ENCODE assay signal across 12 cellular contexts in genomic region chr17:17121162-17121561, GRCh38.
DNase-seq lines count a peak whose midpoint lies in the region; ATAC-seq and TF ChIP-seq lines count a peak whose summit lies in the region.
"Had no signal": no experiment of that assay in that cellular context is flagged by ENCODE, and none has a peak within 500 bp of the region (broad histone marks: within the 10 kb centered on the region; RNA-seq: fewer than 3 reads in every experiment).

No MANE protein-coding gene starts in this region.

- H3K4me3 ChIP-seq in RWPE2 (ENCODE audit: severe bottlenecking), result no peak overlapping the region
- H3K4me3 ChIP-seq in heart right ventricle, result no peak overlapping the region
- H3K4me3 ChIP-seq: SJSA1 had no signal

- H3K4me3 Mint-ChIP-seq in H9, result no peak overlapping the region
- no peak overlapping the region for H3K4me3 Mint-ChIP-seq in stimulated activated effector memory CD8-positive, alpha-beta T cell treated with anti-CD3 and anti-CD28 coated beads, Interleukin-12 subunit alpha, Interleukin-12 subunit beta, amount 100 ng/mL, for 72 hours
- H3K4me3 Mint-ChIP-seq: activated B cell treated with CpG ODN at 0.5 μM for 24 hours; dendritic cell treated with granulocyte-macrophage colony-stimulating factor and Interleukin-4, amounts not matched to agents 40 ng/mL and 50 ng/mL, for 4 days had no signal

- no peak overlapping the region for H4K8ac ChIP-seq in H9 (replicated peaks; ENCODE audit: insufficient read length, low read depth, low read length)

- H3K36me3 ChIP-seq in RWPE2 (ENCODE audit: low read depth) (peaks cover 7% of the 10 kb centered on the region), heart right ventricle (no peaks in the 10 kb centered on the region)

- H2BK20ac ChIP-seq in H9 (ENCODE audit: low read depth, low read length, poor library complexity, severe bottlenecking), result no peak overlapping the region

- H3K4me1 ChIP-seq in H9 (ENCODE audit: insufficient read depth, low read length), result no peaks in the 10 kb centered on the region
- peaks cover 4% of the 10 kb centered on the region for H3K4me1 ChIP-seq in RWPE2 (ENCODE audit: insufficient read depth, poor library complexity, severe bottlenecking)
- H3K4me1 ChIP-seq in heart right ventricle, result peaks cover 35 to 94% (median 76%) of the 10 kb centered on the region in 9 donors

- no peak overlapping the region for H3K4me2 ChIP-seq in H9 (ENCODE audit: insufficient read depth, insufficient read length, low read length)

- H3T11ph ChIP-seq in H9 (ENCODE audit: low read length), result no peak overlapping the region

- H3K36me3 Mint-ChIP-seq in H9 (ENCODE audit: insufficient read depth in 1 of 3, low read depth in 3 of 3), result no peaks in the 10 kb centered on the region; a peak in 2 of 7 replicates
- H3K36me3 Mint-ChIP-seq in stimulated activated effector memory CD8-positive, alpha-beta T cell treated with anti-CD3 and anti-CD28 coated beads, Interleukin-12 subunit alpha, Interleukin-12 subunit beta, amount 100 ng/mL, for 72 hours, result peaks cover 13% of the 10 kb centered on the region

- no peak overlapping the region for H2BK120ac ChIP-seq in H9 (ENCODE audit: low read depth, low read length, poor library complexity, severe bottlenecking)

- H3K18ac ChIP-seq in H9 (ENCODE audit: insufficient read length, low read depth, low read length), result no peak overlapping the region

- no peak overlapping the region for H3K56ac ChIP-seq in H9 (ENCODE audit: insufficient read length, low read depth, low read length)

- H2AK5ac ChIP-seq in H9 (ENCODE audit: insufficient read length, low read length), result no peak overlapping the region

- H4K5ac ChIP-seq in H9 (ENCODE audit: insufficient read length, low read depth, low read length), result no peak overlapping the region

- intact Hi-C loops in heart right ventricle (cut with DNase I), result loop anchor here in 1 of 10 donors (10.0 kb wide), 1 partner anchor 116 kb away; no protein-coding TSS in a partner anchor

- H3K9me3 Mint-ChIP-seq in H9, result no peaks in the 10 kb centered on the region
- H3K9me3 Mint-ChIP-seq in stimulated activated effector memory CD8-positive, alpha-beta T cell treated with anti-CD3 and anti-CD28 coated beads, Interleukin-12 subunit alpha, Interleukin-12 subunit beta, amount 100 ng/mL, for 72 hours, result no peaks in the 10 kb centered on the region
- H3K9me3 Mint-ChIP-seq: activated B cell treated with CpG ODN at 0.5 μM for 24 hours; dendritic cell treated with granulocyte-macrophage colony-stimulating factor and Interleukin-4, amounts not matched to agents 40 ng/mL and 50 ng/mL, for 4 days had no signal

- no peaks in the 10 kb centered on the region for H3K27me3 ChIP-seq in H9 (ENCODE audit: insufficient read depth, low read length)
- no peaks in the 10 kb centered on the region for H3K27me3 ChIP-seq in RWPE2 (ENCODE audit: insufficient read depth, poor library complexity, severe bottlenecking)
- no peaks in the 10 kb centered on the region for H3K27me3 ChIP-seq in heart right ventricle
- H3K27me3 ChIP-seq: SJSA1 had no signal

- no peak overlapping the region for H3K14ac ChIP-seq in H9 (ENCODE audit: insufficient read depth, low read length)

- no peak overlapping the region for H3K23ac ChIP-seq in H9 (ENCODE audit: insufficient read length, low read depth, low read length)

- peak overlapping the region in 2 of 3 experiments; percentile 42 to 44; a peak in 1 of 7 replicates for H3K27ac Mint-ChIP-seq in H9
- peak overlapping the region; percentile 97 for H3K27ac Mint-ChIP-seq in stimulated activated effector memory CD8-positive, alpha-beta T cell treated with anti-CD3 and anti-CD28 coated beads, Interleukin-12 subunit alpha, Interleukin-12 subunit beta, amount 100 ng/mL, for 72 hours
- H3K27ac Mint-ChIP-seq: activated B cell treated with CpG ODN at 0.5 μM for 24 hours; dendritic cell treated with granulocyte-macrophage colony-stimulating factor and Interleukin-4, amounts not matched to agents 40 ng/mL and 50 ng/mL, for 4 days had no signal

- H3K27me3 Mint-ChIP-seq in H9 (ENCODE audit: low read depth), result no peaks in the 10 kb centered on the region
- H3K27me3 Mint-ChIP-seq: activated B cell treated with CpG ODN at 0.5 μM for 24 hours; dendritic cell treated with granulocyte-macrophage colony-stimulating factor and Interleukin-4, amounts not matched to agents 40 ng/mL and 50 ng/mL, for 4 days had no signal

- DNase-seq in H9 (no peak), RWPE2 (ENCODE audit: low spot score) (no peak), heart right ventricle (no peak), NOMO-1 treated with dmso at 0.1 percent for 144 hours (lab: John Stamatoyannopoulos, UW; ENCODE audit: unreplicated experiment) (no peak), NCI-H128 (lab: John Stamatoyannopoulos, UW; ENCODE audit: unreplicated experiment) (no peak)
- no peak for DNase-seq in stimulated activated effector memory CD8-positive, alpha-beta T cell treated with anti-CD3 and anti-CD28 coated beads, Interleukin-12 subunit alpha, Interleukin-12 subunit beta, amount 100 ng/mL, for 72 hours (ENCODE audit: low spot score in 2 of 2)
- DNase-seq in activated CD4-positive, alpha-beta T cell treated with anti-CD3 and anti-CD28 coated beads, Interleukin-2, amount 50 U/mL, for 1 hour, result no peak
- DNase-seq: activated B cell treated with CpG ODN at 0.5 μM for 24 hours, mesendoderm, NCI-H524 treated with DMSO at 0.1 percent for 48 hours had no signal

- H3K23me2 ChIP-seq in H9 (ENCODE audit: insufficient read length, low read depth, low read length, poor library complexity, severe bottlenecking), result no peaks in the 10 kb centered on the region

- no peak for ATAC-seq in RWPE2 (ENCODE audit: low read depth)
- peak in 1 of 8 donors; percentile 26 for ATAC-seq in heart right ventricle
- peak; percentile 22 for ATAC-seq in stimulated activated effector memory CD8-positive, alpha-beta T cell treated with anti-CD3 and anti-CD28 coated beads, Interleukin-12 subunit alpha, Interleukin-12 subunit beta, amount 100 ng/mL, for 72 hours

- H2BK15ac ChIP-seq in H9 (ENCODE audit: low read depth, low read length), result no peak overlapping the region

- no peak overlapping the region for H2AFZ ChIP-seq in H9 (ENCODE audit: low read length)

- H3K4ac ChIP-seq in H9 (ENCODE audit: low read depth, low read length), result no peak overlapping the region

- no peaks in the 10 kb centered on the region for H3K9me3 ChIP-seq in H9 (ENCODE audit: control insufficient read depth, low read depth, low read length)
- no peaks in the 10 kb centered on the region for H3K9me3 ChIP-seq in RWPE2 (ENCODE audit: severe bottlenecking)
- H3K9me3 ChIP-seq in heart right ventricle, result no peaks in the 10 kb centered on the region
- H3K9me3 ChIP-seq: SJSA1 had no signal

- no peaks in the 10 kb centered on the region for H3K79me1 ChIP-seq in H9 (ENCODE audit: insufficient read depth, low read depth, low read length, poor library complexity, severe bottlenecking)

- H2BK12ac ChIP-seq in H9 (ENCODE audit: insufficient read length, low read depth, low read length), result no peak overlapping the region

- peaks cover 9 to 14% of the 10 kb centered on the region in 2 experiments; a peak in 3 of 4 replicates for H3K4me1 Mint-ChIP-seq in H9
- peaks cover 94% of the 10 kb centered on the region for H3K4me1 Mint-ChIP-seq in stimulated activated effector memory CD8-positive, alpha-beta T cell treated with anti-CD3 and anti-CD28 coated beads, Interleukin-12 subunit alpha, Interleukin-12 subunit beta, amount 100 ng/mL, for 72 hours

- H2BK5ac ChIP-seq in H9 (ENCODE audit: insufficient read length, low read length), result no peak overlapping the region

- TF ChIP-seq CTCF in H9 (conservative IDR thresholded peaks at IDR 0.05), result no peak
- no peak for TF ChIP-seq CTCF in RWPE2 (IDR thresholded peaks at IDR 0.05; ENCODE audit: poor library complexity, severe bottlenecking)
- no peak for TF ChIP-seq CTCF in heart right ventricle (IDR thresholded peaks at IDR 0.05)

- no CpG with 5 or more reads among the region's 8 CpGs for WGBS in H9 (ENCODE audit: extremely low coverage, insufficient read length, low lambda C conversion rate)
- WGBS in heart right ventricle, 2 donors, result 63 to 68% methylated on average over 8 of the region's 8 CpGs

- H3K9ac ChIP-seq in H9 (ENCODE audit: extremely low read depth, insufficient read length, low read length), result no peak overlapping the region

- H4K91ac ChIP-seq in H9 (ENCODE audit: insufficient read length, low read depth, low read length), result no peak overlapping the region

- no peaks in the 10 kb centered on the region for H4K20me1 ChIP-seq in H9 (ENCODE audit: control insufficient read depth, insufficient read depth, insufficient read length)

- H3K27ac ChIP-seq in H9 (ENCODE audit: insufficient read length, low read depth, low read length) (no peak overlapping the region), RWPE2 (ENCODE audit: poor library complexity, severe bottlenecking) (peak overlapping the region; percentile 53), heart right ventricle (peak overlapping the region in 7 of 10 donors; percentile 25 to 85 (median 80))
- H3K27ac ChIP-seq: SJSA1 had no signal

- peaks cover 2% of the 10 kb centered on the region; the same call in 1 of the 2 replicates for H3K79me2 ChIP-seq in H9 (ENCODE audit: insufficient read depth, low read length)
